Comparison of ENCODE assay signal across 20 cellular contexts in the genomic region with DNA sequence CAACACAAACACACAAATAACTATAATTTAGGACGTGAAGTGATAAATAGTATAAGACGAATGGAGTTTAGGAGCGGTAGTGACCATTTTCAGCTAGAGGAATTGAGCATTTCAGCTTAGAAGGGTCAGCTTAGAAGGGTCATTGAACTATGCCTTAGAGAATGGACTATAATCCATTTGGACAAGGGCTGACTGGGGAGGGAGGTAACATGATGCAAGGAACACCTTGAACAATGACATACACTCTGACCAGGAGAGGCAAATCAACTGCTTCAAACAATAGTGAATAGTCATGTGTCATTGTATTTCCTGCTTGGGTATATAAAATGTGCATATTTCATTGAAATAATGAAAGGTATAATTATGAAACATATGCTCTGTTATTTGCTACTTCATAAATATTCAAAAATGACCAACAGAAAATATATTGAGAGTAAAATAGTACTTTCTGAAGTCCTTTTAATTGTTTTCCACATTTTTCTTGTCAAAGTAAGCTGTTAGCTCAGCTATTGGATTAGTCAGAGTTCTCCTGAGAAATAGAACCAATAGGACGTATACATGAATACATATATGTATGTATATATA. TPM values are rescaled to one million over a fixed set of nuclear protein-coding genes. Genes with fewer than 3 reads are reported as not detected.
DNase-seq lines count a peak whose midpoint lies in the region; ATAC-seq and TF ChIP-seq lines count a peak whose summit lies in the region.
"Had no signal": no experiment of that assay in that cellular context is flagged by ENCODE, and none has a peak within 500 bp of the region (broad histone marks: within the 10 kb centered on the region; RNA-seq: fewer than 3 reads in every experiment).

No MANE protein-coding gene starts in this region.

- CTCF ChIA-PET in activated naive CD4-positive, alpha-beta T cell treated with anti-CD3 and anti-CD28 coated beads, Interleukin-2, amount 10 ng/mL, durations not matched to agents 7 days and 5 days (lab: Charles Lee), result no interaction called here

- peak overlapping the region; percentile 61 for H3K27ac Mint-ChIP-seq in activated naive CD4-positive, alpha-beta T cell treated with anti-CD3 and anti-CD28 coated beads, Interleukin-2, amount 50 U/mL, for 24 hours
- no peak overlapping the region for H3K27ac Mint-ChIP-seq in activated naive CD4-positive, alpha-beta T cell treated with anti-CD3 and anti-CD28 coated beads, Interleukin-2, amount 10 ng/mL, durations not matched to agents 7 days and 5 days
- H3K27ac Mint-ChIP-seq: CD4-positive, alpha-beta T cell had no signal

- TF ChIP-seq CTCF in mucosa of descending colon (IDR thresholded peaks at IDR 0.05), result no peak
- no peak for TF ChIP-seq CTCF in WERI-Rb-1 (IDR thresholded peaks at IDR 0.05; ENCODE audit: low read depth, low read length)
- no peak for TF ChIP-seq CTCF in esophagus squamous epithelium (IDR thresholded peaks at IDR 0.05)

- TF ChIP-seq POLR2A in esophagus squamous epithelium (IDR thresholded peaks at IDR 0.05), result no peak

- H3K36me3 Mint-ChIP-seq in activated naive CD4-positive, alpha-beta T cell treated with anti-CD3 and anti-CD28 coated beads, Interleukin-2, amount 50 U/mL, for 24 hours, result no peaks in the 10 kb centered on the region
- H3K36me3 Mint-ChIP-seq in activated naive CD4-positive, alpha-beta T cell treated with anti-CD3 and anti-CD28 coated beads, Interleukin-2, amount 10 ng/mL, durations not matched to agents 7 days and 5 days, result no peaks in the 10 kb centered on the region

- H3K27ac ChIP-seq in WERI-Rb-1 (no peak overlapping the region), esophagus squamous epithelium (no peak overlapping the region)
- H3K27ac ChIP-seq: KMS-11 had no signal

- H3K27me3 Mint-ChIP-seq in activated naive CD4-positive, alpha-beta T cell treated with anti-CD3 and anti-CD28 coated beads, Interleukin-2, amount 50 U/mL, for 24 hours, result no peaks in the 10 kb centered on the region
- H3K27me3 Mint-ChIP-seq in activated naive CD4-positive, alpha-beta T cell treated with anti-CD3 and anti-CD28 coated beads, Interleukin-2, amount 10 ng/mL, durations not matched to agents 7 days and 5 days, result peaks cover 3% of the 10 kb centered on the region
- H3K27me3 Mint-ChIP-seq: CD4-positive, alpha-beta T cell had no signal

- H3K4me3 ChIP-seq in mucosa of descending colon, result no peak overlapping the region
- H3K4me3 ChIP-seq in WERI-Rb-1 (ENCODE audit: low read depth, low read length), result no peak overlapping the region
- H3K4me3 ChIP-seq in esophagus squamous epithelium, result no peak overlapping the region

- ATAC-seq in esophagus mucosa (peak; percentile 66), mucosa of descending colon (peak; percentile 75)

- H3K9me3 ChIP-seq in mucosa of descending colon (no peaks in the 10 kb centered on the region), WERI-Rb-1 (ENCODE audit: severe bottlenecking) (no peaks in the 10 kb centered on the region), esophagus squamous epithelium (no peaks in the 10 kb centered on the region)
- H3K9me3 ChIP-seq: SK-N-SH had no signal

- peaks cover 5% of the 10 kb centered on the region for H3K4me1 Mint-ChIP-seq in activated naive CD4-positive, alpha-beta T cell treated with anti-CD3 and anti-CD28 coated beads, Interleukin-2, amount 50 U/mL, for 24 hours
- no peaks in the 10 kb centered on the region for H3K4me1 Mint-ChIP-seq in activated naive CD4-positive, alpha-beta T cell treated with anti-CD3 and anti-CD28 coated beads, Interleukin-2, amount 10 ng/mL, durations not matched to agents 7 days and 5 days

- H3K36me3 ChIP-seq in mucosa of descending colon (ENCODE audit: low read depth) (no peaks in the 10 kb centered on the region), WERI-Rb-1 (no peaks in the 10 kb centered on the region), esophagus squamous epithelium (no peaks in the 10 kb centered on the region)

- H3K4me3 Mint-ChIP-seq in activated naive CD4-positive, alpha-beta T cell treated with anti-CD3 and anti-CD28 coated beads, Interleukin-2, amount 50 U/mL, for 24 hours, result no peak overlapping the region
- H3K4me3 Mint-ChIP-seq in activated naive CD4-positive, alpha-beta T cell treated with anti-CD3 and anti-CD28 coated beads, Interleukin-2, amount 10 ng/mL, durations not matched to agents 7 days and 5 days, result no peak overlapping the region
- H3K4me3 Mint-ChIP-seq: CD4-positive, alpha-beta T cell had no signal

- DNase-seq in activated naive CD4-positive, alpha-beta T cell treated with anti-CD3 and anti-CD28 coated beads, Interleukin-2, amount 10 ng/mL, durations not matched to agents 7 days and 5 days, result no peak
- peak; percentile 26 for DNase-seq in OCI-M1 (lab: John Stamatoyannopoulos, UW)
- DNase-seq in mucosa of descending colon, result no peak
- no peak for DNase-seq in WERI-Rb-1
- DNase-seq in esophagus squamous epithelium (lab: John Stamatoyannopoulos, UW), result no peak
- DNase-seq in AG20443 (ENCODE audit: low spot score), result no peak
- DNase-seq: CD4-positive, alpha-beta T cell; EL; GOT3; NCI-H1417 treated with DMSO at 0.1 percent for 48 hours; NCI-H187 treated with DMSO at 0.1 percent for 48 hours; NCI-H2171; NCI-H446 treated with DMSO at 0.1 percent for 48 hours; SHP77 treated with DMSO at 0.1 percent for 48 hours; SK-N-SH had no signal

- H3K4me1 ChIP-seq in mucosa of descending colon (ENCODE audit: low read depth), result no peaks in the 10 kb centered on the region
- H3K4me1 ChIP-seq in esophagus squamous epithelium, result no peaks in the 10 kb centered on the region

- no peaks in the 10 kb centered on the region for H3K9me3 Mint-ChIP-seq in activated naive CD4-positive, alpha-beta T cell treated with anti-CD3 and anti-CD28 coated beads, Interleukin-2, amount 50 U/mL, for 24 hours
- H3K9me3 Mint-ChIP-seq in activated naive CD4-positive, alpha-beta T cell treated with anti-CD3 and anti-CD28 coated beads, Interleukin-2, amount 10 ng/mL, durations not matched to agents 7 days and 5 days, result no peaks in the 10 kb centered on the region
- H3K9me3 Mint-ChIP-seq: CD4-positive, alpha-beta T cell had no signal

- intact Hi-C loops in mucosa of descending colon (cut with DNase I, micrococcal nuclease) (no loop called here), esophagus squamous epithelium (cut with DNase I) (no loop called here)

- no peaks in the 10 kb centered on the region for H3K27me3 ChIP-seq in WERI-Rb-1 (ENCODE audit: insufficient read depth, low read depth, severe bottlenecking)
- H3K27me3 ChIP-seq in esophagus squamous epithelium, result no peaks in the 10 kb centered on the region

- 84 to 88% methylated on average over 4 of the region's 4 CpGs for WGBS in esophagus squamous epithelium, 2 donors

RNA-seq across cellular contexts. Expression of gene WASL, which starts 40.5 kb away (rescaled TPM):
- 31.2 TPM for total RNA-seq in esophagus mucosa
- 100 to 1,000 TPM in 1 of 3 donors, 10 to 100 TPM in 2; 72.4 to 117 (median 90.1) TPM for total RNA-seq in mucosa of descending colon
- 10 to 100 TPM; 26.0 to 34.6 (median 31.3) TPM for total RNA-seq in esophagus squamous epithelium

RNA-seq across cellular contexts. Expression of gene HYAL4, which starts 55.7 kb away (rescaled TPM):
- total RNA-seq in esophagus mucosa (not detected), mucosa of descending colon (not detected), esophagus squamous epithelium (1 to 10 TPM in 2 of 4 donors, not detected in 2; 1.3 to 3.0 TPM)
- total RNA-seq: M059J, RPMI7951 had no signal
